Comparison of ENCODE assay signal across 25 cellular contexts in genomic region chr2:43052204-43052943, GRCh38.
A peak's percentile ranks its signal among the peaks of the same experiment; 100 is the strongest.
DNase-seq lines count a peak whose midpoint lies in the region; ATAC-seq, FAIRE-seq and TF ChIP-seq lines count a peak whose summit lies in the region.
"Had no signal": no experiment of that assay in that cellular context is flagged by ENCODE, and none has a peak within 500 bp of the region (broad histone marks: within the 10 kb centered on the region; RNA-seq: fewer than 3 reads in every experiment).

No MANE protein-coding gene starts in this region.

- CTCF ChIA-PET in HepG2 (lab: Yijun Ruan, JAX; ENCODE audit: low intra/inter-chr PET ratio, low total read pairs): no interaction called here

- TF ChIP-seq POLR2A in HepG2 (IDR thresholded peaks at IDR 0.05; ENCODE audit: insufficient read depth in 1 of 2, low read depth in 2 of 2, low read length in 2 of 2): peak in 1 of 2 experiments; percentile 37; a peak in 1 of 4 replicates

- in situ Hi-C loops in HepG2 (cut with HindIII; ENCODE audit: extremely low pct_ligation_motif_present, low pct_unique_long_range_greater_than_20kb): no loop called here

- TF ChIP-seq EP300 in HepG2 (IDR thresholded peaks at IDR 0.05; ENCODE audit: low read depth in 2 of 2, low read length in 2 of 2) (0 out of 4 replicates have a peak, but pooled peaks of 1 of the 2 experiments have one; percentile 38), HepG2 (CRISPR knock-in tag; IDR thresholded peaks at IDR 0.05; ENCODE audit: borderline replicate concordance) (no peak)

- H3K36me3 ChIP-seq in HepG2 (replicated peaks in 1 of 2; ENCODE audit: control insufficient read depth in 1 of 2, insufficient read depth in 2 of 2, low read length in 2 of 2) (no peaks in the 10 kb centered on the region), upper lobe of right lung (no peaks in the 10 kb centered on the region)
- H3K36me3 ChIP-seq: esophagus squamous epithelium, gastroesophageal sphincter, HAP-1, sigmoid colon had no signal

- no peaks in the 10 kb centered on the region for H3K9me3 ChIP-seq in HepG2 (ENCODE audit: low read length)
- no peaks in the 10 kb centered on the region for H3K9me3 ChIP-seq in upper lobe of right lung
- H3K9me3 ChIP-seq: esophagus squamous epithelium, gastroesophageal sphincter, HAP-1, sigmoid colon had no signal

- peaks cover 84% of the 10 kb centered on the region for H3K4me1 Mint-ChIP-seq in brain

- H3K9ac ChIP-seq in HepG2 (ENCODE audit: insufficient read depth, low read depth, low read length): no peak overlapping the region

- no peak for TF ChIP-seq CTCF in brain (conservative IDR thresholded peaks at IDR 0.05)
- no peak for TF ChIP-seq CTCF in HepG2 (CRISPR knock-in tag; IDR thresholded peaks at IDR 0.05)
- no peak for TF ChIP-seq CTCF in upper lobe of right lung (IDR thresholded peaks at IDR 0.05)

- FAIRE-seq in HepG2 (lab: Jason Lieb, UNC): peak; percentile 98

- H3K9me3 Mint-ChIP-seq in brain: peaks cover 0 to 5% (median 0%) of the 10 kb centered on the region in 5 experiments
- H3K9me3 Mint-ChIP-seq: activated T-helper 17 cell treated with anti-CD3 and anti-CD28 coated beads, Interleukin-2, amount 50 U/mL, for 72 hours; CD8-positive, alpha-beta memory T cell; natural killer cell treated with Interleukin-12 subunit alpha and Interleukin-12 subunit beta and Interleukin-15 and Interleukin-18, amount 100 ng/mL, for 72 hours had no signal

- peaks cover 3% of the 10 kb centered on the region for H3K27me3 Mint-ChIP-seq in brain
- H3K27me3 Mint-ChIP-seq: activated naive CD8-positive, alpha-beta T cell; activated T-helper 17 cell treated with anti-CD3 and anti-CD28 coated beads, Interleukin-2, amount 50 U/mL, for 72 hours; natural killer cell treated with Interleukin-12 subunit alpha and Interleukin-12 subunit beta and Interleukin-15 and Interleukin-18, amount 100 ng/mL, for 72 hours; T-helper 17 cell had no signal

- H3K27ac ChIP-seq in HepG2 (ENCODE audit: extremely low read length, insufficient read depth, low read length) (peak overlapping the region; percentile 66), upper lobe of right lung (no peak overlapping the region)
- H3K27ac ChIP-seq: esophagus squamous epithelium, gastroesophageal sphincter, sigmoid colon, VCaP had no signal

- peak; percentile 39 for DNase-seq in M059J (ENCODE audit: low read depth)
- DNase-seq in HepG2 (ENCODE audit: low spot score): peak; percentile 73
- DNase-seq in upper lobe of right lung: peak; percentile 3
- no peak for DNase-seq in activated CD4-positive, alpha-beta T cell treated with anti-CD3 and anti-CD28 coated beads for 1 hour
- DNase-seq in RKO (ENCODE audit: low spot score): no peak
- DNase-seq: activated CD8-positive, alpha-beta memory T cell treated with anti-CD3 and anti-CD28 coated beads, Interleukin-2, amount 50 U/mL, for 4 hours; CD8-positive, alpha-beta memory T cell; DMS153; effector CD4-positive, alpha-beta T cell; esophagus squamous epithelium; GF-D8; NCI-H1105; NCI-H2029; NCI-H226; NCI-H82; sigmoid colon; T-helper 17 cell had no signal

- TF ChIP-seq RAD21 in HepG2 (CRISPR knock-in tag; IDR thresholded peaks at IDR 0.05): no peak

- H3K4me3 ChIP-seq in HepG2 (replicated peaks in 1 of 3; ENCODE audit: insufficient read depth in 1 of 3, low read depth in 2 of 3, low read length in 3 of 3) (peak overlapping the region in 1 of 3 experiments; percentile 23; a peak in 1 of 6 replicates), upper lobe of right lung (no peak overlapping the region)
- H3K4me3 ChIP-seq: esophagus squamous epithelium, gastroesophageal sphincter, HAP-1, sigmoid colon had no signal

- H3K4me3 Mint-ChIP-seq in brain: no peak overlapping the region
- H3K4me3 Mint-ChIP-seq: activated naive CD8-positive, alpha-beta T cell; activated T-helper 17 cell treated with anti-CD3 and anti-CD28 coated beads, Interleukin-2, amount 50 U/mL, for 72 hours; CD8-positive, alpha-beta memory T cell; natural killer cell treated with Interleukin-12 subunit alpha and Interleukin-12 subunit beta and Interleukin-15 and Interleukin-18, amount 100 ng/mL, for 72 hours; T-helper 17 cell had no signal

- peaks cover 69% of the 10 kb centered on the region for H3K4me1 ChIP-seq in HepG2 (ENCODE audit: insufficient read depth, low read length)
- H3K4me1 ChIP-seq in upper lobe of right lung: peaks cover 16% of the 10 kb centered on the region
- H3K4me1 ChIP-seq: HAP-1 had no signal

- H3K27me3 ChIP-seq in HepG2 (ENCODE audit: control insufficient read depth in 1 of 2, insufficient read depth in 2 of 2, low read length in 2 of 2) (no peaks in the 10 kb centered on the region), upper lobe of right lung (no peaks in the 10 kb centered on the region)
- H3K27me3 ChIP-seq: esophagus squamous epithelium, gastroesophageal sphincter, sigmoid colon had no signal

- no peaks in the 10 kb centered on the region for H3K79me2 ChIP-seq in HepG2 (ENCODE audit: insufficient read depth, low read length)

- no peaks in the 10 kb centered on the region for H3K36me3 Mint-ChIP-seq in brain
- H3K36me3 Mint-ChIP-seq: CD8-positive, alpha-beta memory T cell; natural killer cell treated with Interleukin-12 subunit alpha and Interleukin-12 subunit beta and Interleukin-15 and Interleukin-18, amount 100 ng/mL, for 72 hours had no signal

- POLR2A ChIA-PET in HepG2 (lab: Yijun Ruan, JAX): interaction anchor here (0.7 to 1.7 kb wide), 7 partner anchors 9 to 260 kb away, joined by 3 to 6 read pairs (median 4); partner anchors contain the start of gene HAAO

- no peaks in the 10 kb centered on the region for H4K20me1 ChIP-seq in HepG2 (ENCODE audit: insufficient read depth, low read length)

- H3K4me2 ChIP-seq in HepG2 (ENCODE audit: low read depth, low read length): peak overlapping the region; percentile 46

- ATAC-seq in HepG2: peak; percentile 65
- ATAC-seq in upper lobe of right lung: no peak
- ATAC-seq in GM21360 (IDR thresholded peaks at IDR 0.05; ENCODE audit: unreplicated experiment): no peak
- ATAC-seq: activated T-helper 17 cell treated with anti-CD3 and anti-CD28 coated beads, Interleukin-2, amount 50 U/mL, for 72 hours; gastroesophageal sphincter; natural killer cell treated with Interleukin-12 subunit alpha and Interleukin-12 subunit beta and Interleukin-15 and Interleukin-18, amount 100 ng/mL, for 72 hours; T-helper 17 cell had no signal

- H2AFZ ChIP-seq in HepG2 (ENCODE audit: low read length): peak overlapping the region; percentile 83

- intact Hi-C loops in HepG2 (cut with micrococcal nuclease; ENCODE audit: unreplicated experiment) (no loop called here), upper lobe of right lung (cut with DNase I) (no loop called here)

- no TSS peak for BruUV-seq in HepG2 (replicated peaks; lab: Mats Ljungman, UMichigan)

- H3K27ac Mint-ChIP-seq in brain: peak overlapping the region in 4 of 5 experiments; percentile 7 to 56 (median 43)
- H3K27ac Mint-ChIP-seq: activated T-helper 17 cell treated with anti-CD3 and anti-CD28 coated beads, Interleukin-2, amount 50 U/mL, for 72 hours; natural killer cell treated with Interleukin-12 subunit alpha and Interleukin-12 subunit beta and Interleukin-15 and Interleukin-18, amount 100 ng/mL, for 72 hours; T-helper 17 cell had no signal

- 69% methylated on average over 3 of the region's 3 CpGs for WGBS in HepG2 (ENCODE audit: low lambda C conversion rate)

TF ChIP-seq in HepG2, 621 proteins besides CTCF, POLR2A, EP300 and RAD21 (continues in another document):
- TF ChIP-seq POGZ (CRISPR knock-in tag; IDR thresholded peaks at IDR 0.05): peak; percentile 51; the same call in 1 of the 2 replicates
- TF ChIP-seq TRAFD1 (CRISPR knock-in tag; IDR thresholded peaks at IDR 0.05; ENCODE audit: borderline replicate concordance): no peak
- TF ChIP-seq SP1 (IDR thresholded peaks at IDR 0.05): no peak
- no peak for TF ChIP-seq SP1 (CRISPR knock-in tag; IDR thresholded peaks at IDR 0.05)
- no peak for TF ChIP-seq ZNF556 (CRISPR knock-in tag; IDR thresholded peaks at IDR 0.05; ENCODE audit: borderline replicate concordance)
- no peak for TF ChIP-seq JUNB (CRISPR knock-in tag; IDR thresholded peaks at IDR 0.05; ENCODE audit: borderline replicate concordance)
- 0 out of 2 replicates have a peak, but pooled peaks have one; percentile 41 for TF ChIP-seq ZNF614 (CRISPR knock-in tag; IDR thresholded peaks at IDR 0.05; ENCODE audit: borderline replicate concordance)
- TF ChIP-seq, protein P1, sequence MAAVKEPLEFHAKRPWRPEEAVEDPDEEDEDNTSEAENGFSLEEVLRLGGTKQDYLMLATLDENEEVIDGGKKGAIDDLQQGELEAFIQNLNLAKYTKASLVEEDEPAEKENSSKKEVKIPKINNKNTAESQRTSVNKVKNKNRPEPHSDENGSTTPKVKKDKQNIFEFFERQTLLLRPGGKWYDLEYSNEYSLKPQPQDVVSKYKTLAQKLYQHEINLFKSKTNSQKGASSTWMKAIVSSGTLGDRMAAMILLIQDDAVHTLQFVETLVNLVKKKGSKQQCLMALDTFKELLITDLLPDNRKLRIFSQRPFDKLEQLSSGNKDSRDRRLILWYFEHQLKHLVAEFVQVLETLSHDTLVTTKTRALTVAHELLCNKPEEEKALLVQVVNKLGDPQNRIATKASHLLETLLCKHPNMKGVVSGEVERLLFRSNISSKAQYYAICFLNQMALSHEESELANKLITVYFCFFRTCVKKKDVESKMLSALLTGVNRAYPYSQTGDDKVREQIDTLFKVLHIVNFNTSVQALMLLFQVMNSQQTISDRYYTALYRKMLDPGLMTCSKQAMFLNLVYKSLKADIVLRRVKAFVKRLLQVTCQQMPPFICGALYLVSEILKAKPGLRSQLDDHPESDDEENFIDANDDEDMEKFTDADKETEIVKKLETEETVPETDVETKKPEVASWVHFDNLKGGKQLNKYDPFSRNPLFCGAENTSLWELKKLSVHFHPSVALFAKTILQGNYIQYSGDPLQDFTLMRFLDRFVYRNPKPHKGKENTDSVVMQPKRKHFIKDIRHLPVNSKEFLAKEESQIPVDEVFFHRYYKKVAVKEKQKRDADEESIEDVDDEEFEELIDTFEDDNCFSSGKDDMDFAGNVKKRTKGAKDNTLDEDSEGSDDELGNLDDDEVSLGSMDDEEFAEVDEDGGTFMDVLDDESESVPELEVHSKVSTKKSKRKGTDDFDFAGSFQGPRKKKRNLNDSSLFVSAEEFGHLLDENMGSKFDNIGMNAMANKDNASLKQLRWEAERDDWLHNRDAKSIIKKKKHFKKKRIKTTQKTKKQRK (IDR thresholded peaks at IDR 0.05; ENCODE audit: low read length): no peak

Comparison
In these comparisons a context has a peak if more than half of its experiments do, and no peak if none do; other contexts are left out.
1. DNase-seq: peak in M059J (single experiment), HepG2 (single experiment) and upper lobe of right lung (single experiment); none in activated CD4-positive, alpha-beta T cell treated with anti-CD3 and anti-CD28 coated beads for 1 hour (single experiment) and RKO (single experiment).